In genomic region chr4:77199701-77200100, GRCh38 we compare ENCODE assay signal across 22 cellular contexts. TPM values are rescaled to one million over a fixed set of nuclear protein-coding genes. Genes with fewer than 3 reads are reported as not detected.
DNase-seq lines count a peak whose midpoint lies in the region; ATAC-seq lines count a peak whose summit lies in the region.
"Had no signal": no experiment of that assay in that cellular context is flagged by ENCODE, and none has a peak within 500 bp of the region (broad histone marks: within the 10 kb centered on the region; RNA-seq: fewer than 3 reads in every experiment).

No MANE protein-coding gene starts in this region.

- peaks cover 0 to 1% of the 10 kb centered on the region in 2 donors for H3K9me3 Mint-ChIP-seq in stimulated activated naive B cell treated with anti-CD40 and anti-IgM and Interleukin-4, amounts not matched to agents 10 μg/mL and 1 μg/mL and 100 μg/mL, for 72 hours
- H3K9me3 Mint-ChIP-seq: CD14-positive monocyte; CD4-positive, alpha-beta T cell; CD8-positive, alpha-beta memory T cell; HFFc6 had no signal

- peak overlapping the region; percentile 99 for H3K27ac ChIP-seq in epithelial cell of prostate
- H3K27ac ChIP-seq: A549; BLaER1 treated with 17β-estradiol and CSF1 and Interleukin-3, amounts not matched to agents 10 nM and 100 nM had no signal

- H3K4me3 Mint-ChIP-seq in stimulated activated naive B cell treated with anti-CD40 and anti-IgM and Interleukin-4, amounts not matched to agents 10 μg/mL and 1 μg/mL and 100 μg/mL, for 72 hours = no peak overlapping the region
- H3K4me3 Mint-ChIP-seq: CD14-positive monocyte; CD4-positive, alpha-beta T cell; CD8-positive, alpha-beta memory T cell; HFFc6 had no signal

- H3K36me3 Mint-ChIP-seq in stimulated activated naive B cell treated with anti-CD40 and anti-IgM and Interleukin-4, amounts not matched to agents 10 μg/mL and 1 μg/mL and 100 μg/mL, for 72 hours = peaks cover 0 to 7% of the 10 kb centered on the region in 2 donors
- H3K36me3 Mint-ChIP-seq: CD14-positive monocyte; CD8-positive, alpha-beta memory T cell had no signal

- H3K27me3 Mint-ChIP-seq in stimulated activated naive B cell treated with anti-CD40 and anti-IgM and Interleukin-4, amounts not matched to agents 10 μg/mL and 1 μg/mL and 100 μg/mL, for 72 hours = no peaks in the 10 kb centered on the region
- H3K27me3 Mint-ChIP-seq: CD4-positive, alpha-beta T cell had no signal

- DNase-seq in G401 (ENCODE audit: low spot score) (peak; percentile 66), cerebellum (ENCODE audit: low spot score) (peak; percentile 46), epithelial cell of prostate (ENCODE audit: low read depth, low spot score) (no peak), dermis blood vessel endothelial cell (no peak), midbrain (lab: John Stamatoyannopoulos, UW) (no peak), cortex of kidney (lab: John Stamatoyannopoulos, UW) (no peak)
- no peak for DNase-seq in stimulated activated naive B cell treated with anti-CD40 and anti-IgM and Interleukin-4, amounts not matched to agents 10 μg/mL and 1 μg/mL and 100 μg/mL, for 72 hours
- DNase-seq: 8988T; ACHN; AML-193; BE2C; CD4-positive, alpha-beta T cell; CD8-positive, alpha-beta memory T cell; DMS 273 treated with DMSO at 0.1 percent for 48 hours; DMS79; EL; GF-D8; GOT3; HFFc6 had no signal

- H3K4me1 Mint-ChIP-seq in stimulated activated naive B cell treated with anti-CD40 and anti-IgM and Interleukin-4, amounts not matched to agents 10 μg/mL and 1 μg/mL and 100 μg/mL, for 72 hours = peaks cover 45 to 81% of the 10 kb centered on the region in 2 donors

- in situ Hi-C loops in G401 (cut with HindIII; ENCODE audit: low sequenced_read_pairs) = no loop called here

- peak overlapping the region; percentile 80 for H3K27ac Mint-ChIP-seq in stimulated activated naive B cell treated with anti-CD40 and anti-IgM and Interleukin-4, amounts not matched to agents 10 μg/mL and 1 μg/mL and 100 μg/mL, for 72 hours
- H3K27ac Mint-ChIP-seq: CD14-positive monocyte; CD4-positive, alpha-beta T cell; CD8-positive, alpha-beta memory T cell; HFFc6 had no signal

- ATAC-seq in stimulated activated naive B cell treated with anti-CD40 and anti-IgM and Interleukin-4, amounts not matched to agents 10 μg/mL and 1 μg/mL and 100 μg/mL, for 72 hours (replicated peaks) = no peak
- ATAC-seq: A549 had no signal

RNA-seq across cellular contexts. Expression of gene CCNG2, which starts 42.7 kb away (rescaled TPM):
- total RNA-seq in G401 (2014; rRNA removed; shearing (Covaris generic)) = 16.3 and 20.2 TPM in 2 replicates
- 75.6 TPM for total RNA-seq in cerebellum
- total RNA-seq in dermis blood vessel endothelial cell = 30.6 and 39.7 TPM in 2 replicates

Comparison
In these comparisons a context has a peak if more than half of its experiments do, and no peak if none do; other contexts are left out.
1. DNase-seq: peak in G401 (single experiment) and cerebellum (single experiment); none in epithelial cell of prostate (single experiment), stimulated activated naive B cell treated with anti-CD40 and anti-IgM and Interleukin-4, amounts not matched to agents 10 μg/mL and 1 μg/mL and 100 μg/mL, for 72 hours (single experiment), dermis blood vessel endothelial cell (single experiment), midbrain (single experiment) and cortex of kidney (single experiment).